18 cellular contexts compared by ENCODE assay signal in the genomic region with DNA sequence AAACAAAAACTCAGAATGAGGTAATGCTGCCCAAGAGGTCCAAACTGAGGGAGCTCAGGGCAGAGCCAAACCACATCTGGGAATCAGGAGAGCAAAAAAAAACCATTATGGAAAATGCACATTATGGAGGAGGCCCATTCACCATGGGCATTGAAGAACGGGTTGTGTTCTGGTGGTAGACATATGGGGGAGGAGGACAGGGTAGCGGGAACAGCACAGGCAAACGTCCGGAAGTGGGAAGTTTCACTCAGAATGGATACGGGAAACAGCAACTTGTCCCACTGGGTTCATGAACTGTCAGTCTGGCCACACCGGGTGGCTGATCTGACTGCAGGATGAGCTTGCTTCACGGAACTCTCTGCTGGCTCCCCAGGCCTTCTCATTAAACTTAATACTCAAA.
"Had no signal": no experiment of that assay in that cellular context is flagged by ENCODE, and none has a peak within 500 bp of the region (broad histone marks: within the 10 kb centered on the region; RNA-seq: fewer than 3 reads in every experiment).

No MANE protein-coding gene starts in this region.

- H3K4me2 ChIP-seq: hepatocyte had no signal

- H3K27ac Mint-ChIP-seq: immature natural killer cell had no signal

- H3K9me3 Mint-ChIP-seq: immature natural killer cell had no signal

- H3K4me3 Mint-ChIP-seq: immature natural killer cell had no signal

- H3K9me3 ChIP-seq: left lung had no signal

- H2AFZ ChIP-seq: hepatocyte had no signal

- DNase-seq: dermis blood vessel endothelial cell; dorsolateral prefrontal cortex; effector CD4-positive, alpha-beta T cell; effector memory CD4-positive, alpha-beta T cell; foreskin keratinocyte; heart left ventricle; hypothalamus; immature natural killer cell; left cardiac atrium; left lung; left ventricle myocardium superior; lower lobe of right lung; mesenchymal stem cell; midbrain had no signal

- H3K27ac ChIP-seq: coronary artery, dorsolateral prefrontal cortex, esophagus muscularis mucosa, foreskin keratinocyte, gastroesophageal sphincter, heart left ventricle, hepatocyte, left lung, lower lobe of right lung had no signal

- H3K4me1 Mint-ChIP-seq: immature natural killer cell had no signal

- H3K36me3 Mint-ChIP-seq: immature natural killer cell had no signal

- ATAC-seq: foreskin keratinocyte, gastroesophageal sphincter, heart left ventricle, left cardiac atrium, left lung, left ventricle myocardium superior, lower lobe of right lung had no signal

- H3K4me1 ChIP-seq: esophagus muscularis mucosa, foreskin keratinocyte, gastroesophageal sphincter, heart left ventricle, left lung, lower lobe of right lung had no signal

- H3K36me3 ChIP-seq: esophagus muscularis mucosa, gastroesophageal sphincter, heart left ventricle, left lung, lower lobe of right lung had no signal

- H3K4me3 ChIP-seq: coronary artery, dorsolateral prefrontal cortex, esophagus muscularis mucosa, gastroesophageal sphincter, heart left ventricle, hepatocyte, left lung, lower lobe of right lung had no signal

- H3K79me2 ChIP-seq: hepatocyte had no signal
